In genomic region chr2:207839575-207839974, GRCh38 we compare ENCODE assay signal across 31 cellular contexts.
"Had no signal": no experiment of that assay in that cellular context is flagged by ENCODE, and none has a peak within 500 bp of the region (broad histone marks: within the 10 kb centered on the region; RNA-seq: fewer than 3 reads in every experiment).

No MANE protein-coding gene starts in this region.

- H3K27ac Mint-ChIP-seq: activated B cell treated with CpG ODN at 0.5 μM for 24 hours; activated CD8-positive, alpha-beta memory T cell treated with anti-CD3 and anti-CD28 coated beads, Interleukin-2, amount 10 ng/mL, durations not matched to agents 7 days and 5 days; activated CD8-positive, alpha-beta T cell treated with anti-CD3 and anti-CD28 coated beads for 36 hours; activated naive CD4-positive, alpha-beta T cell treated with anti-CD3 and anti-CD28 coated beads, Interleukin-2, amount 10 ng/mL, durations not matched to agents 7 days and 5 days; activated naive CD4-positive, alpha-beta T cell treated with anti-CD3 and anti-CD28 coated beads, Interleukin-2, amount 50 U/mL, for 72 hours; activated naive CD8-positive, alpha-beta T cell treated with anti-CD3 and anti-CD28 coated beads, Interleukin-2, amount 10 ng/mL, durations not matched to agents 7 days and 5 days; activated T-cell treated with anti-CD3 and anti-CD28 coated beads, Interleukin-2, amount 50 U/mL, for 24 hours; activated T-cell treated with anti-CD3 and anti-CD28 coated beads, Interleukin-2, amount 50 U/mL, for 72 hours; brain had no signal

- H3K27ac ChIP-seq: ascending aorta, breast epithelium, cardiac muscle cell, colonic mucosa, dorsolateral prefrontal cortex, epithelial cell of prostate, esophagus squamous epithelium, gastroesophageal sphincter, heart right ventricle had no signal

- DNase-seq: activated B cell treated with CpG ODN at 0.5 μM for 24 hours; activated CD4-positive, alpha-beta T cell treated with anti-CD3 and anti-CD28 coated beads for 48 hours; activated CD4-positive, alpha-beta T cell treated with anti-CD3 and anti-CD28 coated beads, Interleukin-2, amount 50 U/mL, for 1 hour; activated CD4-positive, alpha-beta T cell treated with anti-CD3 and anti-CD28 coated beads, Interleukin-2, amount 50 U/mL, for 48 hours; activated CD8-positive, alpha-beta memory T cell treated with anti-CD3 and anti-CD28 coated beads, Interleukin-2, amount 10 ng/mL, durations not matched to agents 7 days and 5 days; activated CD8-positive, alpha-beta memory T cell treated with anti-CD3 and anti-CD28 coated beads, Interleukin-2, amount 50 U/mL, for 4 hours; activated CD8-positive, alpha-beta T cell treated with anti-CD3 and anti-CD28 coated beads for 36 hours; activated gamma-delta T cell; activated naive CD4-positive, alpha-beta T cell; activated naive CD4-positive, alpha-beta T cell treated with anti-CD3 and anti-CD28 coated beads, Interleukin-2, amount 10 ng/mL, durations not matched to agents 7 days and 5 days; activated naive CD8-positive, alpha-beta T cell treated with anti-CD3 and anti-CD28 coated beads, Interleukin-2, amount 10 ng/mL, durations not matched to agents 7 days and 5 days; activated T-cell treated with anti-CD3 and anti-CD28 coated beads for 4 hours; activated T-cell treated with anti-CD3 and anti-CD28 coated beads, Interleukin-2, amount 50 U/mL, for 24 hours; activated T-cell treated with anti-CD3 and anti-CD28 coated beads, Interleukin-2, amount 50 U/mL, for 72 hours; central memory CD4-positive, alpha-beta T cell; cerebellar nuclear complex; colonic mucosa; dorsolateral prefrontal cortex; effector memory CD4-positive, alpha-beta T cell; esophagus squamous epithelium; foreskin melanocyte; heart right ventricle; T-helper 2 cell had no signal

- H3K4me3 ChIP-seq: ascending aorta, breast epithelium, cardiac muscle cell, colonic mucosa, dorsolateral prefrontal cortex, esophagus squamous epithelium, gastroesophageal sphincter, heart right ventricle had no signal

- H3K4me3 Mint-ChIP-seq: activated B cell treated with CpG ODN at 0.5 μM for 24 hours; activated CD8-positive, alpha-beta memory T cell treated with anti-CD3 and anti-CD28 coated beads, Interleukin-2, amount 10 ng/mL, durations not matched to agents 7 days and 5 days; activated CD8-positive, alpha-beta T cell treated with anti-CD3 and anti-CD28 coated beads for 36 hours; activated naive CD4-positive, alpha-beta T cell treated with anti-CD3 and anti-CD28 coated beads, Interleukin-2, amount 10 ng/mL, durations not matched to agents 7 days and 5 days; activated naive CD8-positive, alpha-beta T cell treated with anti-CD3 and anti-CD28 coated beads, Interleukin-2, amount 10 ng/mL, durations not matched to agents 7 days and 5 days; activated T-cell treated with anti-CD3 and anti-CD28 coated beads, Interleukin-2, amount 50 U/mL, for 24 hours; activated T-cell treated with anti-CD3 and anti-CD28 coated beads, Interleukin-2, amount 50 U/mL, for 72 hours; brain had no signal

- H3K27me3 Mint-ChIP-seq: activated B cell treated with CpG ODN at 0.5 μM for 24 hours; activated CD8-positive, alpha-beta memory T cell treated with anti-CD3 and anti-CD28 coated beads, Interleukin-2, amount 10 ng/mL, durations not matched to agents 7 days and 5 days; activated CD8-positive, alpha-beta T cell treated with anti-CD3 and anti-CD28 coated beads for 36 hours; activated naive CD4-positive, alpha-beta T cell treated with anti-CD3 and anti-CD28 coated beads, Interleukin-2, amount 10 ng/mL, durations not matched to agents 7 days and 5 days; activated naive CD8-positive, alpha-beta T cell treated with anti-CD3 and anti-CD28 coated beads, Interleukin-2, amount 10 ng/mL, durations not matched to agents 7 days and 5 days; activated T-cell treated with anti-CD3 and anti-CD28 coated beads, Interleukin-2, amount 50 U/mL, for 24 hours; brain had no signal

- H3K36me3 Mint-ChIP-seq: activated CD8-positive, alpha-beta memory T cell treated with anti-CD3 and anti-CD28 coated beads, Interleukin-2, amount 10 ng/mL, durations not matched to agents 7 days and 5 days; activated naive CD4-positive, alpha-beta T cell treated with anti-CD3 and anti-CD28 coated beads, Interleukin-2, amount 10 ng/mL, durations not matched to agents 7 days and 5 days; activated naive CD4-positive, alpha-beta T cell treated with anti-CD3 and anti-CD28 coated beads, Interleukin-2, amount 50 U/mL, for 72 hours; activated naive CD8-positive, alpha-beta T cell treated with anti-CD3 and anti-CD28 coated beads, Interleukin-2, amount 10 ng/mL, durations not matched to agents 7 days and 5 days; brain had no signal

- H3K36me3 ChIP-seq: ascending aorta, breast epithelium, cardiac muscle cell, colonic mucosa, esophagus squamous epithelium, gastroesophageal sphincter, heart right ventricle had no signal

- H3K9me3 ChIP-seq: ascending aorta, breast epithelium, colonic mucosa, esophagus squamous epithelium, gastroesophageal sphincter, heart right ventricle had no signal

- H3K9me3 Mint-ChIP-seq: activated B cell treated with CpG ODN at 0.5 μM for 24 hours; activated CD8-positive, alpha-beta T cell treated with anti-CD3 and anti-CD28 coated beads for 36 hours; activated naive CD4-positive, alpha-beta T cell treated with anti-CD3 and anti-CD28 coated beads, Interleukin-2, amount 10 ng/mL, durations not matched to agents 7 days and 5 days; activated naive CD4-positive, alpha-beta T cell treated with anti-CD3 and anti-CD28 coated beads, Interleukin-2, amount 50 U/mL, for 72 hours; activated naive CD8-positive, alpha-beta T cell treated with anti-CD3 and anti-CD28 coated beads, Interleukin-2, amount 10 ng/mL, durations not matched to agents 7 days and 5 days; activated T-cell treated with anti-CD3 and anti-CD28 coated beads, Interleukin-2, amount 50 U/mL, for 24 hours; activated T-cell treated with anti-CD3 and anti-CD28 coated beads, Interleukin-2, amount 50 U/mL, for 72 hours; brain had no signal

- H3K27me3 ChIP-seq: ascending aorta, breast epithelium, cardiac muscle cell, colonic mucosa, dorsolateral prefrontal cortex, esophagus squamous epithelium, gastroesophageal sphincter, heart right ventricle had no signal

- H3K4me1 Mint-ChIP-seq: activated B cell treated with CpG ODN at 0.5 μM for 24 hours; activated naive CD4-positive, alpha-beta T cell treated with anti-CD3 and anti-CD28 coated beads, Interleukin-2, amount 10 ng/mL, durations not matched to agents 7 days and 5 days; activated naive CD8-positive, alpha-beta T cell treated with anti-CD3 and anti-CD28 coated beads, Interleukin-2, amount 10 ng/mL, durations not matched to agents 7 days and 5 days had no signal

- H3K4me1 ChIP-seq: breast epithelium, colonic mucosa, esophagus squamous epithelium had no signal

- ATAC-seq: activated CD4-positive, CD25-positive, alpha-beta regulatory T cell treated with anti-CD3 and anti-CD28 coated beads, Interleukin-2, amount 50 U/mL, for 24 hours; activated CD8-positive, alpha-beta memory T cell treated with anti-CD3 and anti-CD28 coated beads, Interleukin-2, amount 10 ng/mL, durations not matched to agents 7 days and 5 days; activated CD8-positive, alpha-beta T cell treated with anti-CD3 and anti-CD28 coated beads for 36 hours; activated naive CD4-positive, alpha-beta T cell treated with anti-CD3 and anti-CD28 coated beads, Interleukin-2, amount 50 U/mL, for 72 hours; activated T-cell treated with anti-CD3 and anti-CD28 coated beads, Interleukin-2, amount 50 U/mL, for 72 hours; gastroesophageal sphincter; heart right ventricle had no signal
